19 cellular contexts compared by ENCODE assay signal in genomic region chr10:108003061-108003460, GRCh38.
DNase-seq lines count a peak whose midpoint lies in the region; ATAC-seq, FAIRE-seq and TF ChIP-seq lines count a peak whose summit lies in the region.
"Had no signal": no experiment of that assay in that cellular context is flagged by ENCODE, and none has a peak within 500 bp of the region (broad histone marks: within the 10 kb centered on the region; RNA-seq: fewer than 3 reads in every experiment).

No MANE protein-coding gene starts in this region.

- H2AFZ ChIP-seq in GM12878 (ENCODE audit: control insufficient read depth, low read depth, low read length) = no peak overlapping the region
- H2AFZ ChIP-seq: GM23338 had no signal

- CTCF ChIA-PET in GM12878 (lab: Yijun Ruan, JAX) = interaction anchor here (0.6 to 1.8 kb wide), 3 partner anchors 11 to 201 kb away, joined by 3 to 6 read pairs (median 4); no protein-coding TSS in a partner anchor

- no peaks in the 10 kb centered on the region; the same call in 1 of the 2 replicates for H3K4me1 ChIP-seq in GM12878 (ENCODE audit: control insufficient read depth, insufficient read depth, low read length)
- H3K4me1 ChIP-seq: BLaER1 had no signal

- no peaks in the 10 kb centered on the region for H3K27me3 ChIP-seq in GM12878 (replicated peaks in 1 of 2; ENCODE audit: control insufficient read depth in 2 of 2, insufficient read depth in 2 of 2, low read length in 1 of 2)
- H3K27me3 ChIP-seq: BLaER1 had no signal

- no peak overlapping the region for H3K27ac ChIP-seq in GM12878 (ENCODE audit: control insufficient read depth, insufficient read depth)
- H3K27ac ChIP-seq: BLaER1, HL-60, KMS-11 had no signal

- TF ChIP-seq EP300 in GM12878 (IDR thresholded peaks at IDR 0.05; ENCODE audit: borderline replicate concordance in 1 of 2, control insufficient read depth in 1 of 2, low read depth in 2 of 2, low read length in 2 of 2) = no peak

- no peaks in the 10 kb centered on the region for H3K4me1 Mint-ChIP-seq in HFFc6 (ENCODE audit: low read depth)
- H3K4me1 Mint-ChIP-seq: CD14-positive monocyte; CD4-positive, alpha-beta memory T cell; GM23338 had no signal

- no peak for TF ChIP-seq POLR2A in GM12892 (IDR thresholded peaks at IDR 0.05; ENCODE audit: low read depth, low read length)
- TF ChIP-seq POLR2A in GM12878 (IDR thresholded peaks at IDR 0.05; ENCODE audit: low read depth, low read length) = no peak

- DNase-seq in GM12892 (ENCODE audit: insufficient read length) (no peak), GM12878 (ENCODE audit: low read depth, low spot score) (no peak), D341Med (ENCODE audit: low spot score) (no peak), HFFc6 (no peak)
- DNase-seq: 8988T; CD4-positive, alpha-beta memory T cell; DMS53; DND-41; EL; HCEC 1CT had no signal

- no peak overlapping the region for H3K4me3 Mint-ChIP-seq in HFFc6
- H3K4me3 Mint-ChIP-seq: CD14-positive monocyte; CD4-positive, alpha-beta memory T cell; GM23338 had no signal

- peak; percentile 41 for ATAC-seq in GM19351 (IDR thresholded peaks at IDR 0.05; ENCODE audit: unreplicated experiment)
- peak; percentile 56 for ATAC-seq in HG03175 (IDR thresholded peaks at IDR 0.05; ENCODE audit: unreplicated experiment)
- ATAC-seq in GM12878 = peak; percentile 60
- ATAC-seq in HG03354 (IDR thresholded peaks at IDR 0.05; ENCODE audit: poor library complexity, severe bottlenecking, unreplicated experiment) = no peak
- ATAC-seq: GM23338 had no signal

- RAD21 ChIA-PET in GM12878 (lab: Charles Lee; ENCODE audit: unreplicated experiment) = interaction anchor here (0.6 to 2.0 kb wide), 11 partner anchors 11 to 139 kb away, joined by 3 to 12 read pairs (median 4); no protein-coding TSS in a partner anchor

- H3K9ac ChIP-seq in GM12878 (ENCODE audit: control insufficient read depth, insufficient read depth, low read length) = no peak overlapping the region
- H3K9ac ChIP-seq: BLaER1, KMS-11 had no signal

- SMC1A ChIA-PET in GM12878 (lab: Charles Lee; ENCODE audit: uncharacterized antibody, unreplicated experiment) = interaction anchor here (0.6 to 2.7 kb wide), 22 partner anchors 11 to 346 kb away, joined by 3 to 15 read pairs (median 4); no protein-coding TSS in a partner anchor

- no peaks in the 10 kb centered on the region for H3K36me3 ChIP-seq in GM12878 (ENCODE audit: control insufficient read depth in 2 of 2, insufficient read depth in 2 of 2, low read length in 1 of 2)
- H3K36me3 ChIP-seq: BLaER1 had no signal

- no peak overlapping the region for H3K4me3 ChIP-seq in GM12878
- H3K4me3 ChIP-seq: BLaER1, GM23338 had no signal

- H3K79me2 ChIP-seq in GM12878 (ENCODE audit: control insufficient read depth, insufficient read depth, low read length) = no peaks in the 10 kb centered on the region

- H4K20me1 ChIP-seq in GM12878 (ENCODE audit: control insufficient read depth, insufficient read depth) = no peaks in the 10 kb centered on the region
- H4K20me1 ChIP-seq: BLaER1 had no signal

- H3K9me3 Mint-ChIP-seq in HFFc6 = peaks cover 43% of the 10 kb centered on the region

- in situ Hi-C loops in GM12878 (cut with MboI) = no loop called here

- no peak overlapping the region for H3K4me2 ChIP-seq in GM12878 (ENCODE audit: control insufficient read depth, insufficient read depth)
- H3K4me2 ChIP-seq: BLaER1, GM23338, KMS-11 had no signal

- H3K36me3 Mint-ChIP-seq in HFFc6 (ENCODE audit: low read depth) = peaks cover 6% of the 10 kb centered on the region; the same call in 1 of the 2 replicates
- H3K36me3 Mint-ChIP-seq: CD14-positive monocyte; CD4-positive, alpha-beta memory T cell had no signal

- peaks cover 2% of the 10 kb centered on the region; the same call in 1 of the 3 replicates for H3K9me3 ChIP-seq in GM12878 (replicated peaks; ENCODE audit: control insufficient read depth, insufficient read depth, low read length)

- H3K27me3 Mint-ChIP-seq in HFFc6 (ENCODE audit: insufficient read depth) = no peaks in the 10 kb centered on the region
- H3K27me3 Mint-ChIP-seq: CD4-positive, alpha-beta memory T cell had no signal

- no TSS peak for BruUV-seq in GM12878 (replicated peaks; lab: Mats Ljungman, UMichigan)

- POLR2A ChIA-PET in GM12878 (lab: Charles Lee) = interaction anchor here (1.4 to 4.4 kb wide), 3 partner anchors 9 to 33 kb away, joined by 3 to 15 read pairs (median 3); no protein-coding TSS in a partner anchor

- intact Hi-C loops in GM12878 (cut with micrococcal nuclease; ENCODE audit: unreplicated experiment) = loop anchor here (5.0 to 10.0 kb wide), 3 partner anchors 79 to 1071 kb away; no protein-coding TSS in a partner anchor

- FAIRE-seq in GM12892 (lab: Jason Lieb, UNC) = peak; percentile 9
- FAIRE-seq in GM12878 (lab: Jason Lieb, UNC) = no peak
- FAIRE-seq: H54 had no signal

- TF ChIP-seq CTCF in GM12878 (IDR thresholded peaks at IDR 0.05 in 2 of 3, conservative IDR thresholded peaks at IDR 0.05 in 1 of 3; ENCODE audit: control insufficient read depth in 2 of 3, extremely low read depth in 1 of 3, insufficient read depth in 1 of 3, low read depth in 3 of 3, low read length in 3 of 3) (no peak), HFFc6 (IDR thresholded peaks at IDR 0.05) (no peak)

- no peak overlapping the region for H3K27ac Mint-ChIP-seq in HFFc6
- H3K27ac Mint-ChIP-seq: CD14-positive monocyte; CD4-positive, alpha-beta memory T cell; GM23338 had no signal

- no peak for TF ChIP-seq RAD21 in GM12878 (IDR thresholded peaks at IDR 0.05; ENCODE audit: insufficient read depth, low read depth, low read length)

TF ChIP-seq in GM12878, 131 proteins besides CTCF, POLR2A, EP300 and RAD21:
- TF ChIP-seq SMARCA5 (IDR thresholded peaks at IDR 0.05) (no peak), MXI1 (IDR thresholded peaks at IDR 0.05; ENCODE audit: low read depth, low read length) (no peak), BHLHE40 (IDR thresholded peaks at IDR 0.05; ENCODE audit: borderline replicate concordance in 1 of 2, low read depth in 2 of 2, low read length in 1 of 2) (no peak), KLF5 (IDR thresholded peaks at IDR 0.05; ENCODE audit: partially characterized antibody) (no peak)
